In the genomic region with DNA sequence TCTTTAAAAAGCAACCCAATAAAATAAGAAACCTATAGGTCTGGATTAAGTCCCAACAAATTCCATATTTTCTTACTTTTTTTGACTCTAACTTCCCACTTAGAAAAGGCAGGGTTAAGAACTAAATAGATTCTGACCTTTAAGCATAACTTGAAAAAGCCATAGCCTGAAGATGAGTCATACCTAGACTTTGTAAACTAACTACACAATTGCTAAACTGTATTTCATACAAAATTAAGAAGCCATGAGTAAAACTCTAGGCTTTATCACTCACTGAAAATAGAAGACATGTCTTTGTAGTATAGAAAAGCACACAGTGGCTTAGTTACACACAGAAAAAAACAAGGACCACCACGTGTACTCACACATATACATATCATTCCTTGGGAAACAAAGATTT, we compare ENCODE assay signal across 1 cellular context.
TF ChIP-seq lines count a peak whose summit lies in the region.

No MANE protein-coding gene starts in this region.

TF ChIP-seq in HepG2, 621 proteins besides CTCF, POLR2A, EP300 and RAD21 (continued from another document):
- TF ChIP-seq SMYD3 (CRISPR knock-in tag; IDR thresholded peaks at IDR 0.05) (no peak), NFIC (IDR thresholded peaks at IDR 0.05; ENCODE audit: low read length) (peak; percentile 39; the same call in 1 of the 2 replicates), CEBPB (IDR thresholded peaks at IDR 0.05; ENCODE audit: borderline replicate concordance, low read depth, low read length) (peak; percentile 7; the same call in 1 of the 2 replicates), MNT (IDR thresholded peaks at IDR 0.05) (no peak), ZNF224 (CRISPR knock-in tag; IDR thresholded peaks at IDR 0.05) (no peak), HDAC1 (CRISPR knock-in tag; IDR thresholded peaks at IDR 0.05) (no peak), FOSL1 (CRISPR knock-in tag; IDR thresholded peaks at IDR 0.05; ENCODE audit: borderline replicate concordance) (peak; percentile 54; the same call in 1 of the 2 replicates)
